ENCODE assay signal across 13 cellular contexts in genomic region chr7:90312745-90313144, GRCh38. TPM values are rescaled to one million over a fixed set of nuclear protein-coding genes. Genes with fewer than 3 reads are reported as not detected.
A peak's percentile ranks its signal among the peaks of the same experiment; 100 is the strongest.
DNase-seq lines count a peak whose midpoint lies in the region; ATAC-seq and TF ChIP-seq lines count a peak whose summit lies in the region.
"Had no signal": no experiment of that assay in that cellular context is flagged by ENCODE, and none has a peak within 500 bp of the region (broad histone marks: within the 10 kb centered on the region; RNA-seq: fewer than 3 reads in every experiment).

No MANE protein-coding gene starts in this region.

- TF ChIP-seq POLR2A in NB4 (IDR thresholded peaks at IDR 0.05; ENCODE audit: extremely low read depth, insufficient read length): no peak

- ATAC-seq in HG03439 (IDR thresholded peaks at IDR 0.05; ENCODE audit: unreplicated experiment): no peak

- H3K4me3 ChIP-seq in NB4 (ENCODE audit: low read depth, low read length): no peak overlapping the region

- H3K4me1 Mint-ChIP-seq in chondrocyte (ENCODE audit: low read depth): no peaks in the 10 kb centered on the region
- H3K4me1 Mint-ChIP-seq: IgD-negative memory B cell had no signal

- H3K36me3 Mint-ChIP-seq in chondrocyte (ENCODE audit: low read depth): no peaks in the 10 kb centered on the region
- H3K36me3 Mint-ChIP-seq: IgD-negative memory B cell had no signal

- H3K27ac Mint-ChIP-seq in chondrocyte (ENCODE audit: unreplicated experiment): no peak overlapping the region
- H3K27ac Mint-ChIP-seq: IgD-negative memory B cell had no signal

- no peaks in the 10 kb centered on the region for H3K9me3 Mint-ChIP-seq in chondrocyte (ENCODE audit: low read depth)
- H3K9me3 Mint-ChIP-seq: dendritic cell treated with granulocyte-macrophage colony-stimulating factor and Interleukin-4, amounts not matched to agents 40 ng/mL and 50 ng/mL, for 4 days had no signal

- no peak overlapping the region for H3K4me3 Mint-ChIP-seq in chondrocyte (ENCODE audit: unreplicated experiment)
- H3K4me3 Mint-ChIP-seq: dendritic cell treated with granulocyte-macrophage colony-stimulating factor and Interleukin-4, amounts not matched to agents 40 ng/mL and 50 ng/mL, for 4 days; IgD-negative memory B cell had no signal

- H3K27me3 Mint-ChIP-seq in chondrocyte (ENCODE audit: low read depth): peaks cover 34% of the 10 kb centered on the region

- TF ChIP-seq CTCF in NB4 (IDR thresholded peaks at IDR 0.05; ENCODE audit: low read depth, low read length): peak; percentile 22
- peak; percentile 71 for TF ChIP-seq CTCF in chondrocyte (IDR thresholded peaks at IDR 0.05)

- DNase-seq in NCI-H748 (lab: John Stamatoyannopoulos, UW; ENCODE audit: unreplicated experiment) (peak; percentile 11), NCI-H748 treated with DMSO at 0.1 percent for 48 hours (lab: John Stamatoyannopoulos, UW) (no peak), NB4 (ENCODE audit: low read depth) (peak; percentile 21), chondrocyte (ENCODE audit: low spot score) (no peak), pons (ENCODE audit: low spot score) (peak; percentile 41)
- no peak for DNase-seq in activated T-cell treated with anti-CD3 and anti-CD28 coated beads, Interleukin-2, amount 50 U/mL, for 48 hours
- no peak for DNase-seq in stimulated activated naive CD4-positive, alpha-beta T cell (lab: John Stamatoyannopoulos, UW)
- DNase-seq: kidney, Right ventricle myocardium superior had no signal

RNA-seq across cellular contexts. Expression of gene FAM237B, which starts 8.4 kb away (rescaled TPM):
- not detected in 3 replicates for total RNA-seq in chondrocyte
- total RNA-seq: kidney, pulmonary artery endothelial cell, Right ventricle myocardium superior had no signal

RNA-seq across cellular contexts. Expression of gene GTPBP10, which starts 33.8 kb away (rescaled TPM):
- 14.5 to 15.7 TPM (median 14.9 TPM) in 3 replicates for total RNA-seq in chondrocyte

Comparison
In these comparisons a context has a peak if more than half of its experiments do, and no peak if none do; other contexts are left out.
1. DNase-seq: peak in NCI-H748 (single experiment), NB4 (single experiment) and pons (single experiment); none in NCI-H748 treated with DMSO at 0.1 percent for 48 hours (single experiment), chondrocyte (single experiment), activated T-cell treated with anti-CD3 and anti-CD28 coated beads, Interleukin-2, amount 50 U/mL, for 48 hours (0 of 2) and stimulated activated naive CD4-positive, alpha-beta T cell (0 of 6).